In the genomic region with DNA sequence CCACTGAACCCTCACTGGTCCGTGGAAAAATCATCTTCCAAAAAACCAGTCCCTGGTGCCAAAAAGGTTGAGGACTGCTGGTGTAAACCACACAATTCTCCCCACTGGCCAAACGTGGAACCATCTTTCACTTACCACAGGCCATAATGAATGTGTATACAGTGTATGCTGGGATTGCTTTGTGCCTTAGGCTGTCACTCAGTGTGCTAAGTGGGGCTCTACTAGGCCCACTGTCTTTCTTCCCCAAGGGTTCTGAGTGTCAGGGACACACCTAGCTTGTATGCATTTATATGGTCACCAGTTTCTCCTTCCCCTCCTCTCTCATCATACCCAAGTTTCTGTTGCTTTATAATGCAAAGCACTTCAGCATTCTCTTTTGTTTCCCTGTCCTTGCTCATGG, we compare ENCODE assay signal across 18 cellular contexts. TPM values are rescaled to one million over a fixed set of nuclear protein-coding genes. Genes with fewer than 3 reads are reported as not detected.
DNase-seq lines count a peak whose midpoint lies in the region; ATAC-seq, FAIRE-seq and TF ChIP-seq lines count a peak whose summit lies in the region.
"Had no signal": no experiment of that assay in that cellular context is flagged by ENCODE, and none has a peak within 500 bp of the region (broad histone marks: within the 10 kb centered on the region; RNA-seq: fewer than 3 reads in every experiment).

No MANE protein-coding gene starts in this region.

- H3K56ac ChIP-seq in H1 (replicated peaks; ENCODE audit: insufficient read length, low read depth, low read length), result no peak overlapping the region

- H3K36me3 Mint-ChIP-seq in GM23338 (ENCODE audit: low read depth), result no peaks in the 10 kb centered on the region
- H3K36me3 Mint-ChIP-seq: CD14-positive monocyte had no signal

- CTCF ChIA-PET in H1 (lab: Charles Lee; ENCODE audit: partially characterized antibody), result interaction anchor here (0.7 to 3.5 kb wide), 13 partner anchors 10 to 889 kb away, joined by 3 to 38 read pairs (median 4); a partner anchor contains a TSS

- H4K20me1 ChIP-seq in GM23338 (replicated peaks; ENCODE audit: insufficient read depth), result no peaks in the 10 kb centered on the region
- H4K20me1 ChIP-seq in H1 (replicated peaks in 1 of 2; ENCODE audit: control insufficient read depth in 1 of 2, insufficient read depth in 2 of 2, low read length in 2 of 2), result no peaks in the 10 kb centered on the region

- H3K4me2 ChIP-seq in GM23338 (no peak overlapping the region), H1 (ENCODE audit: insufficient read depth in 1 of 2, low read depth in 2 of 2, low read length in 2 of 2) (no peak overlapping the region)

- no peaks in the 10 kb centered on the region for H3K79me2 ChIP-seq in GM23338 (replicated peaks; ENCODE audit: insufficient read depth)
- H3K79me2 ChIP-seq in H1 (ENCODE audit: control insufficient read depth in 1 of 2, insufficient read depth in 2 of 2, low read length in 2 of 2), result no peaks in the 10 kb centered on the region

- H3K27me3 ChIP-seq in GM23338 (ENCODE audit: insufficient read depth) (no peaks in the 10 kb centered on the region), HUES48 (ENCODE audit: control insufficient read depth, insufficient read depth, low read length) (no peaks in the 10 kb centered on the region), H1 (replicated peaks in 1 of 4; ENCODE audit: control insufficient read depth in 3 of 4, extremely low read depth in 1 of 4, insufficient read depth in 3 of 4, low read length in 3 of 4) (no peaks in the 10 kb centered on the region), Peyer's patch (no peaks in the 10 kb centered on the region)

- no peaks in the 10 kb centered on the region for H3F3A ChIP-seq in GM23338 (replicated peaks; ENCODE audit: low read depth)

- no peak overlapping the region; the same call in 1 of the 2 replicates for H3K27ac Mint-ChIP-seq in GM23338

- no peak for TF ChIP-seq EP300 in H1 (IDR thresholded peaks at IDR 0.05; ENCODE audit: borderline replicate concordance in 1 of 2, low read depth in 2 of 2, low read length in 2 of 2)

- H3K4me1 Mint-ChIP-seq in GM23338, result peaks cover 16% of the 10 kb centered on the region

- H3K18ac ChIP-seq in H1 (ENCODE audit: extremely low read depth, low read length), result no peak overlapping the region

- WGBS in H1 (ENCODE audit: extremely low coverage in 1 of 2, insufficient coverage in 1 of 2, insufficient read length in 1 of 2, insufficient replicate concordance in 2 of 2, low coverage in 1 of 2, low lambda C conversion rate in 2 of 2, missing lambda C conversion rate in 1 of 2), 2 experiments, result 71% methylated on average over 2 of the region's 2 CpGs; no CpG with 5 or more reads in 1 of the 2 experiments

- no peak overlapping the region for H3K9ac ChIP-seq in HUES48 (ENCODE audit: low read depth, low read length)
- H3K9ac ChIP-seq in H1 (replicated peaks in 1 of 4; ENCODE audit: extremely low read depth in 1 of 4, low read depth in 3 of 4, low read length in 3 of 4), result no peak overlapping the region

- peaks cover 2% of the 10 kb centered on the region; the same call in 2 of the 3 replicates for H3K9me3 Mint-ChIP-seq in GM23338

- H3K36me3 ChIP-seq in GM23338 (ENCODE audit: insufficient read depth), result no peaks in the 10 kb centered on the region
- H3K36me3 ChIP-seq in HUES48 (ENCODE audit: control insufficient read depth, insufficient read depth, low read length), result no peaks in the 10 kb centered on the region
- H3K36me3 ChIP-seq in H1 (ENCODE audit: control insufficient read depth in 2 of 4, insufficient read depth in 4 of 4, low read length in 3 of 4), result no peaks in the 10 kb centered on the region
- H3K36me3 ChIP-seq in Peyer's patch, result no peaks in the 10 kb centered on the region

- no peak overlapping the region for H3K4ac ChIP-seq in H1 (replicated peaks; ENCODE audit: insufficient read length, low read depth, low read length)

- no peak overlapping the region for H4K5ac ChIP-seq in H1 (ENCODE audit: insufficient read length, low read depth, low read length)

- H3K4me3 ChIP-seq in GM23338, result no peak overlapping the region
- H3K4me3 ChIP-seq in HUES48 (ENCODE audit: low read depth, low read length), result no peak overlapping the region
- no peak overlapping the region for H3K4me3 ChIP-seq in H1 (ENCODE audit: extremely low read depth in 1 of 4, insufficient read depth in 2 of 4, low read depth in 3 of 4, low read length in 4 of 4)
- no peak overlapping the region for H3K4me3 ChIP-seq in Peyer's patch

- H3K23me2 ChIP-seq in H1 (ENCODE audit: low read depth, low read length), result no peaks in the 10 kb centered on the region; the same call in 1 of the 2 replicates

- TF ChIP-seq POLR2A in H1 (IDR thresholded peaks at IDR 0.05; ENCODE audit: control extremely low read depth in 1 of 2, low read depth in 2 of 2, low read length in 2 of 2) (no peak), Peyer's patch (IDR thresholded peaks at IDR 0.05) (no peak)

- H3K9me3 ChIP-seq in HUES48 (ENCODE audit: control insufficient read depth, insufficient read depth, low read length) (no peaks in the 10 kb centered on the region), H1 (ENCODE audit: insufficient read depth in 2 of 2, low read depth in 1 of 2, low read length in 1 of 2) (no peaks in the 10 kb centered on the region), Peyer's patch (no peaks in the 10 kb centered on the region)

- H2AK5ac ChIP-seq in H1 (ENCODE audit: low read depth, low read length), result 0 out of 2 replicates have a peak overlapping the region, but pooled peaks have one; percentile 3

- H3K23ac ChIP-seq in H1 (ENCODE audit: insufficient read length), result no peak overlapping the region

- no peak overlapping the region for H3K14ac ChIP-seq in H1 (ENCODE audit: insufficient read length)

- TF ChIP-seq CTCF in GM23338 (conservative IDR thresholded peaks at IDR 0.05; ENCODE audit: low read depth in 2 of 2), result no peak
- TF ChIP-seq CTCF in H1 (IDR thresholded peaks at IDR 0.05; ENCODE audit: control extremely low read depth in 1 of 3, insufficient read depth in 1 of 3, low read depth in 1 of 3, low read length in 3 of 3), result no peak
- no peak for TF ChIP-seq CTCF in Peyer's patch (IDR thresholded peaks at IDR 0.05)

- H2BK15ac ChIP-seq in H1 (ENCODE audit: low read length), result no peak overlapping the region

- no peak overlapping the region for H3K4me3 Mint-ChIP-seq in GM23338
- H3K4me3 Mint-ChIP-seq: CD14-positive monocyte had no signal

- ATAC-seq in GM23338, result peak; percentile 33
- no peak for ATAC-seq in GM19395 (IDR thresholded peaks at IDR 0.05; ENCODE audit: unreplicated experiment)

- H3K79me1 ChIP-seq in H1 (ENCODE audit: low read depth, low read length), result no peaks in the 10 kb centered on the region

- H3K9me2 ChIP-seq in GM23338 (ENCODE audit: insufficient read depth), result no peaks in the 10 kb centered on the region

- no peak overlapping the region for H4K8ac ChIP-seq in H1 (ENCODE audit: extremely low read depth, insufficient read depth, low read length)

- H2BK12ac ChIP-seq in H1 (ENCODE audit: low read depth, low read length), result peak overlapping the region; percentile 62; the same call in 1 of the 2 replicates

- peak overlapping the region; percentile 29 for H2BK120ac ChIP-seq in H1 (replicated peaks; ENCODE audit: low read depth, low read length)

- H3K27ac ChIP-seq in GM23338 (ENCODE audit: low read depth) (peak overlapping the region; percentile 77; the same call in 1 of the 2 replicates), HUES48 (ENCODE audit: low read depth, low read length) (peak overlapping the region; percentile 12), H1 (ENCODE audit: low read depth, low read length) (no peak overlapping the region), Peyer's patch (no peak overlapping the region)

- H2AFZ ChIP-seq in GM23338 (peak overlapping the region; percentile 78; the same call in 1 of the 2 replicates), H1 (ENCODE audit: low read length) (0 out of 2 replicates have a peak overlapping the region, but pooled peaks have one; percentile 57)

- H4K91ac ChIP-seq in H1 (replicated peaks; ENCODE audit: insufficient read length, low read length), result peak overlapping the region; percentile 11

- H2BK20ac ChIP-seq in H1 (ENCODE audit: low read length), result peak overlapping the region; percentile 11; the same call in 1 of the 2 replicates

- H2BK5ac ChIP-seq in H1 (ENCODE audit: low read depth, low read length), result no peak overlapping the region; the same call in 1 of the 2 replicates

- DNase-seq in GM23338 (ENCODE audit: low spot score) (peak; percentile 2), H1 (ENCODE audit: low read depth in 1 of 2, low spot score in 2 of 2) (no peak), Peyer's patch (no peak)
- DNase-seq: AML-193, COR-L47, DMS 273 treated with DMSO at 0.1 percent for 48 hours, GF-D8, KG1, NCI-H226, NCI-H524, NCI-H82, RPMI8226, SHP77 treated with DMSO at 0.1 percent for 48 hours had no signal

- no peak for TF ChIP-seq RAD21 in H1 (IDR thresholded peaks at IDR 0.05 in 1 of 2, conservative IDR thresholded peaks at IDR 0.05 in 1 of 2; ENCODE audit: low read depth in 2 of 2, low read length in 2 of 2)

- H3K4me1 ChIP-seq in GM23338 (ENCODE audit: insufficient read depth) (peaks cover 17% of the 10 kb centered on the region), HUES48 (ENCODE audit: control insufficient read depth, insufficient read depth, low read length) (peaks cover 15% of the 10 kb centered on the region), H1 (replicated peaks in 1 of 4; ENCODE audit: control insufficient read depth in 3 of 4, insufficient read depth in 4 of 4, low read length in 3 of 4) (peaks cover 1 to 8% (median 3%) of the 10 kb centered on the region in 4 experiments; a peak in 3 of 7 replicates), Peyer's patch (peaks cover 0 to 14% (median 0%) of the 10 kb centered on the region in 4 donors)

- no peak for FAIRE-seq in H1 (lab: Jason Lieb, UNC)

- peaks cover 4% of the 10 kb centered on the region for H3K27me3 Mint-ChIP-seq in GM23338 (ENCODE audit: insufficient read depth, low read depth, poor library complexity)

- POLR2A ChIA-PET in H1 (lab: Charles Lee; ENCODE audit: partially characterized antibody), result no interaction called here

RNA-seq across cellular contexts. Expression of a gene that starts 27.2 kb away (rescaled TPM):
- not detected in 2 replicates for total RNA-seq in GM23338 (2014; rRNA removed; shearing (Covaris generic))
- not detected in 2 replicates for polyA plus RNA-seq in GM23338 (2016; fragmentation: Nextera tagmentation; extraction: Ambion mirVana)
- total RNA-seq in H1 (2021; fragmentation: NEBNext Ultra II Directional; extraction: Animal tissue kit (Norgen Biotek cat#: 25700)), result not detected in 2 replicates
- polyA plus RNA-seq in H1 (2011; rRNA removed), result not detected in 2 replicates
- not detected for polyA plus RNA-seq in H1 (2011; cell fraction: cytosol; rRNA removed)
- not detected for polyA plus RNA-seq in H1 (2011; cell fraction: nucleus; rRNA removed)
- polyA plus RNA-seq in H1 (2012, experiment 1 of 2), result not detected in 4 replicates
- polyA plus RNA-seq in H1 (2012, experiment 2 of 2), result not detected
- not detected for polyA plus RNA-seq in H1 (2013, experiment 1 of 2)
- not detected for polyA plus RNA-seq in H1 (2013, experiment 2 of 2)
- polyA minus RNA-seq in H1 (2011; rRNA and poly(A)+ RNA removed), result not detected in 2 replicates
- polyA minus RNA-seq in H1 (2011; cell fraction: cytosol; rRNA and poly(A)+ RNA removed), result not detected
- not detected for polyA minus RNA-seq in H1 (2011; cell fraction: nucleus; rRNA and poly(A)+ RNA removed)
- total RNA-seq in Peyer's patch, result not detected
- total RNA-seq: Daoy; T-helper 1 cell treated with Interleukin-12 subunit alpha and Interleukin-12 subunit beta and Interleukin-4 antibody, amounts not matched to agents 30 ng/mL and 1 ng/mL, for 36 hours had no signal
- polyA plus RNA-seq: CD14-positive monocyte had no signal

RNA-seq across cellular contexts. Expression of a gene that starts 40.7 kb away (rescaled TPM):
- not detected in 2 replicates for total RNA-seq in GM23338 (2014; rRNA removed; shearing (Covaris generic))
- not detected in 2 replicates for polyA plus RNA-seq in GM23338 (2016; fragmentation: Nextera tagmentation; extraction: Ambion mirVana)
- total RNA-seq in H1 (2021; fragmentation: NEBNext Ultra II Directional; extraction: Animal tissue kit (Norgen Biotek cat#: 25700)), result not detected in 2 replicates
- not detected in 2 replicates for polyA plus RNA-seq in H1 (2011; rRNA removed)
- polyA plus RNA-seq in H1 (2011; cell fraction: cytosol; rRNA removed), result not detected
- not detected for polyA plus RNA-seq in H1 (2011; cell fraction: nucleus; rRNA removed)
- not detected in 4 replicates for polyA plus RNA-seq in H1 (2012, experiment 1 of 2)
- polyA plus RNA-seq in H1 (2012, experiment 2 of 2), result not detected
- not detected for polyA plus RNA-seq in H1 (2013, experiment 1 of 2)
- not detected for polyA plus RNA-seq in H1 (2013, experiment 2 of 2)
- polyA minus RNA-seq in H1 (2011; rRNA and poly(A)+ RNA removed), result not detected in 2 replicates
- polyA minus RNA-seq in H1 (2011; cell fraction: cytosol; rRNA and poly(A)+ RNA removed), result not detected
- not detected for polyA minus RNA-seq in H1 (2011; cell fraction: nucleus; rRNA and poly(A)+ RNA removed)
- 10 to 100 TPM in 1 of 4 donors, 1 to 10 TPM in 2, not detected in 1; 4.0 to 14.0 (median 5.1) TPM for total RNA-seq in Peyer's patch

RNA-seq across cellular contexts. Expression of a gene that starts 44.8 kb away (rescaled TPM):
- total RNA-seq in GM23338 (2014; rRNA removed; shearing (Covaris generic)), result not detected in 2 replicates
- polyA plus RNA-seq in GM23338 (2016; fragmentation: Nextera tagmentation; extraction: Ambion mirVana) (not detected in 2 replicates), H1 (2011; rRNA removed) (not detected in 2 replicates)
- not detected in 2 replicates for total RNA-seq in H1 (2021; fragmentation: NEBNext Ultra II Directional; extraction: Animal tissue kit (Norgen Biotek cat#: 25700))
- not detected for polyA plus RNA-seq in H1 (2011; cell fraction: cytosol; rRNA removed)
- not detected for polyA plus RNA-seq in H1 (2011; cell fraction: nucleus; rRNA removed)
- polyA plus RNA-seq in H1 (2012, experiment 1 of 2), result not detected in 4 replicates
- polyA plus RNA-seq in H1 (2012, experiment 2 of 2), result not detected
- not detected for polyA plus RNA-seq in H1 (2013, experiment 1 of 2)
- not detected for polyA plus RNA-seq in H1 (2013, experiment 2 of 2)
- polyA minus RNA-seq in H1 (2011; rRNA and poly(A)+ RNA removed), result not detected in 2 replicates
- polyA minus RNA-seq in H1 (2011; cell fraction: cytosol; rRNA and poly(A)+ RNA removed), result not detected
- not detected for polyA minus RNA-seq in H1 (2011; cell fraction: nucleus; rRNA and poly(A)+ RNA removed)
- total RNA-seq in Peyer's patch, result not detected
- total RNA-seq: Daoy; T-helper 1 cell treated with Interleukin-12 subunit alpha and Interleukin-12 subunit beta and Interleukin-4 antibody, amounts not matched to agents 30 ng/mL and 1 ng/mL, for 36 hours had no signal
- polyA plus RNA-seq: CD14-positive monocyte had no signal

RNA-seq across cellular contexts. Expression of a gene that starts 48.4 kb away (rescaled TPM):
- total RNA-seq in GM23338 (2014; rRNA removed; shearing (Covaris generic)), result not detected in 2 replicates
- polyA plus RNA-seq in GM23338 (2016; fragmentation: Nextera tagmentation; extraction: Ambion mirVana), result not detected in 2 replicates
- not detected in 2 replicates for total RNA-seq in H1 (2021; fragmentation: NEBNext Ultra II Directional; extraction: Animal tissue kit (Norgen Biotek cat#: 25700))
- not detected in 2 replicates for polyA plus RNA-seq in H1 (2011; rRNA removed)
- not detected for polyA plus RNA-seq in H1 (2011; cell fraction: cytosol; rRNA removed)
- not detected for polyA plus RNA-seq in H1 (2011; cell fraction: nucleus; rRNA removed)
- polyA plus RNA-seq in H1 (2012, experiment 1 of 2), result not detected in 4 replicates
- polyA plus RNA-seq in H1 (2012, experiment 2 of 2), result not detected
- polyA plus RNA-seq in H1 (2013, experiment 1 of 2), result not detected
- not detected for polyA plus RNA-seq in H1 (2013, experiment 2 of 2)
- not detected in 2 replicates for polyA minus RNA-seq in H1 (2011; rRNA and poly(A)+ RNA removed)
- not detected for polyA minus RNA-seq in H1 (2011; cell fraction: cytosol; rRNA and poly(A)+ RNA removed)
- not detected for polyA minus RNA-seq in H1 (2011; cell fraction: nucleus; rRNA and poly(A)+ RNA removed)
- total RNA-seq in Peyer's patch, result not detected
- total RNA-seq: Daoy; T-helper 1 cell treated with Interleukin-12 subunit alpha and Interleukin-12 subunit beta and Interleukin-4 antibody, amounts not matched to agents 30 ng/mL and 1 ng/mL, for 36 hours had no signal
- polyA plus RNA-seq: CD14-positive monocyte had no signal

RNA-seq across cellular contexts. Expression of a gene that starts 55.1 kb away (rescaled TPM):
- total RNA-seq in GM23338 (2014; rRNA removed; shearing (Covaris generic)), result 9.1 and 12.0 TPM in 2 replicates
- polyA plus RNA-seq in GM23338 (2016; fragmentation: Nextera tagmentation; extraction: Ambion mirVana) (3.5 and 4.2 TPM in 2 replicates), H1 (2011; rRNA removed) (7.0 and 8.4 TPM in 2 replicates)
- total RNA-seq in H1 (2021; fragmentation: NEBNext Ultra II Directional; extraction: Animal tissue kit (Norgen Biotek cat#: 25700)), result 5.9 and 9.8 TPM in 2 replicates
- polyA plus RNA-seq in H1 (2011; cell fraction: cytosol; rRNA removed), result 5.1 TPM
- polyA plus RNA-seq in H1 (2011; cell fraction: nucleus; rRNA removed), result 6.7 TPM
- 2.8 to 6.1 TPM (median 4.4 TPM) in 4 replicates for polyA plus RNA-seq in H1 (2012, experiment 1 of 2)
- polyA plus RNA-seq in H1 (2012, experiment 2 of 2), result 1.7 TPM
- polyA plus RNA-seq in H1 (2013, experiment 1 of 2), result 9.2 TPM
- polyA plus RNA-seq in H1 (2013, experiment 2 of 2), result 9.6 TPM
- 15.4 and 21.1 TPM in 2 replicates for polyA minus RNA-seq in H1 (2011; rRNA and poly(A)+ RNA removed)
- 5.9 TPM for polyA minus RNA-seq in H1 (2011; cell fraction: cytosol; rRNA and poly(A)+ RNA removed)
- 14.9 TPM for polyA minus RNA-seq in H1 (2011; cell fraction: nucleus; rRNA and poly(A)+ RNA removed)
- total RNA-seq in Peyer's patch, result 10 to 100 TPM in 3 of 4 donors, 1 to 10 TPM in 1; 5.0 to 40.0 (median 23.1) TPM
- total RNA-seq: T-helper 1 cell treated with Interleukin-12 subunit alpha and Interleukin-12 subunit beta and Interleukin-4 antibody, amounts not matched to agents 30 ng/mL and 1 ng/mL, for 36 hours had no signal
- polyA plus RNA-seq: CD14-positive monocyte had no signal

Comparison
In these comparisons a context has a peak if more than half of its experiments do, and no peak if none do; other contexts are left out.
1. H3K27ac ChIP-seq: peak in GM23338 (single experiment) and HUES48 (single experiment); none in H1 (single experiment) and Peyer's patch (0 of 4).